Comparison of ENCODE assay signal across 8 cellular contexts in the genomic region with DNA sequence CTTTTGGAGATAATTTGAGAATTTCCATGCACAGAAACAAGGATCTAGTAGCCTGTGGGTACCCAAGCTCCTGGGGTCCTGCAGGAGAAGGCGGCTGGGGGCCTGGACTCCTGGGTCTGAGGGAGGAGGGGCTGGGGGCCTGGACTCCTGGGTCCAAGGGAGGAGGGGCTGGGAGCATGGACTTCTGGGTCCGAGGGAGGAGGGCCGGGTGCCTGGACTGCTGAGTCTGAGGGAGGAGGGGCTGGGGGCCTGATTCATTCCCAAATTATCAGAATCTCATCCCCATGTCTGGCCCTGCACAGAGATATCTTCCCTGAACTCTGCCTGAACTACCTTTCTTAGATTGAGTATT. TPM values are rescaled to one million over a fixed set of nuclear protein-coding genes. Genes with fewer than 3 reads are reported as not detected.
DNase-seq lines count a peak whose midpoint lies in the region; TF ChIP-seq lines count a peak whose summit lies in the region.

No MANE protein-coding gene starts in this region.

- H3K4me3 ChIP-seq in HAP-1 (peak overlapping the region; percentile 5), WI38 (ENCODE audit: low read depth, low read length) (peak overlapping the region; percentile 83), skin epidermis (peak overlapping the region in 4 of 7 experiments; percentile 59 to 95 (median 80))

- peaks cover 16% of the 10 kb centered on the region; the same call in 1 of the 2 replicates for H3K36me3 ChIP-seq in HAP-1 (replicated peaks)

- peak overlapping the region in 1 of 21 experiments; percentile 89 for H3K27ac ChIP-seq in skin epidermis

- H3K36me3 Mint-ChIP-seq in immature natural killer cell, result peaks cover under 1 to 1% (median 1%) of the 10 kb centered on the region in 3 donors

- H3K4me1 Mint-ChIP-seq in immature natural killer cell, result peaks cover 16 to 23% of the 10 kb centered on the region in 2 donors

- H3K27me3 Mint-ChIP-seq in immature natural killer cell (ENCODE audit: low read depth in 3 of 3), result peaks cover 12 to 20% (median 20%) of the 10 kb centered on the region in 3 donors

- H3K9me3 ChIP-seq in HAP-1, result no peaks in the 10 kb centered on the region

- no peaks in the 10 kb centered on the region; the same call in 1 of the 2 replicates for H3K4me1 ChIP-seq in HAP-1

- H3K4me3 Mint-ChIP-seq in immature natural killer cell, result peak overlapping the region; percentile 49 to 87 (median 83)

- peak overlapping the region; percentile 61 to 80 (median 72) for H3K27ac Mint-ChIP-seq in immature natural killer cell

- peaks cover 29% of the 10 kb centered on the region for H3K27me3 ChIP-seq in HAP-1 (ENCODE audit: low read depth)

- no peak for TF ChIP-seq CTCF in WI38 (IDR thresholded peaks at IDR 0.05; ENCODE audit: low read depth, low read length)

- H3K9me3 Mint-ChIP-seq in immature natural killer cell, result no peaks in the 10 kb centered on the region

- DNase-seq in HAP-1 (ENCODE audit: low spot score in 2 of 2) (no peak), immature natural killer cell (no peak), NCI-H1048 (lab: John Stamatoyannopoulos, UW) (no peak), iPS-NIHi11 (ENCODE audit: low spot score) (no peak), NCI-H2227 treated with DMSO at 0.1 percent for 48 hours (lab: John Stamatoyannopoulos, UW) (no peak), NCI-H1930 (lab: John Stamatoyannopoulos, UW) (no peak)

- in situ Hi-C loops in HAP-1 (cut with MboI; ENCODE audit: low sequenced_read_pairs), result no loop called here

RNA-seq across cellular contexts. Expression of gene RDH13, which starts 0.5 kb away (rescaled TPM):
- polyA plus RNA-seq in immature natural killer cell, result 10 to 100 TPM in 1 of 3 donors, 1 to 10 TPM in 2; 4.2 to 17.0 (median 4.5) TPM

RNA-seq across cellular contexts. Expression of gene EPS8L1, which starts 12.2 kb away (rescaled TPM):
- 1 to 10 TPM; 4.5 to 7.3 (median 6.4) TPM for polyA plus RNA-seq in immature natural killer cell

RNA-seq across cellular contexts. Expression of gene GP6, which starts 25.4 kb away (rescaled TPM):
- under 1 TPM in 2 of 3 donors, not detected in 1; 0.64 to 0.78 TPM for polyA plus RNA-seq in immature natural killer cell

RNA-seq across cellular contexts. Expression of gene PPP1R12C, which starts 54.0 kb away (rescaled TPM):
- polyA plus RNA-seq in immature natural killer cell, result 1 to 10 TPM in 2 of 3 donors, under 1 TPM in 1; 0.63 to 8.5 (median 3.5) TPM

Comparison
In these comparisons a context has a peak if more than half of its experiments do, and no peak if none do; other contexts are left out.
1. H3K4me3 ChIP-seq: peak in every context shown above with its lines; median percentile 83 in WI38; 80 in skin epidermis; 5 in HAP-1.